ENCODE assay signal across 12 cellular contexts in genomic region chr7:155066417-155066950, GRCh38. TPM values are rescaled to one million over a fixed set of nuclear protein-coding genes. Genes with fewer than 3 reads are reported as not detected.
DNase-seq lines count a peak whose midpoint lies in the region; ATAC-seq and TF ChIP-seq lines count a peak whose summit lies in the region.
"Had no signal": no experiment of that assay in that cellular context is flagged by ENCODE, and none has a peak within 500 bp of the region (broad histone marks: within the 10 kb centered on the region; RNA-seq: fewer than 3 reads in every experiment).

No MANE protein-coding gene starts in this region.

- dilution Hi-C loops in IMR-90 (cut with HindIII; ENCODE audit: low sequenced_read_pairs, unreplicated experiment) = no loop called here

- H2BK20ac ChIP-seq in IMR-90 (ENCODE audit: low read depth, low read length) = no peak overlapping the region

- no peaks in the 10 kb centered on the region for H3K9me1 ChIP-seq in IMR-90 (ENCODE audit: insufficient read depth, low read length)

- H3K27me3 ChIP-seq in IMR-90 (ENCODE audit: control insufficient read depth, insufficient read depth, low read length) = no peaks in the 10 kb centered on the region
- H3K27me3 ChIP-seq in prostate gland (replicated peaks; ENCODE audit: insufficient read depth) = no peaks in the 10 kb centered on the region

- H4K91ac ChIP-seq in IMR-90 (ENCODE audit: insufficient read depth, low read depth, low read length) = no peak overlapping the region

- H2BK5ac ChIP-seq in IMR-90 (ENCODE audit: low read depth, low read length, poor library complexity, severe bottlenecking) = no peak overlapping the region

- no peak for TF ChIP-seq CTCF in IMR-90 (conservative IDR thresholded peaks at IDR 0.05; ENCODE audit: low read depth, low read length)
- TF ChIP-seq CTCF in prostate gland (IDR thresholded peaks at IDR 0.05) = no peak

- no peak overlapping the region for H3K9ac ChIP-seq in IMR-90 (ENCODE audit: low read depth, low read length)

- H3K9me3 ChIP-seq in IMR-90 (ENCODE audit: control insufficient read depth, insufficient read depth, low read length) = no peaks in the 10 kb centered on the region
- no peaks in the 10 kb centered on the region for H3K9me3 ChIP-seq in prostate gland

- H2BK15ac ChIP-seq in IMR-90 (ENCODE audit: low read depth, low read length) = no peak overlapping the region

- no peak overlapping the region for H4K8ac ChIP-seq in IMR-90 (ENCODE audit: low read depth in 2 of 2, low read length in 2 of 2)

- H3K4me2 ChIP-seq in IMR-90 (ENCODE audit: low read depth, low read length) = no peak overlapping the region

- intact Hi-C loops in IMR-90 (cut with micrococcal nuclease) (loop anchor here (5.0 kb wide), 1 partner anchor 231 kb away; the partner anchor contains the start of gene INSIG1), sciatic nerve (cut with DNase I) (no loop called here), prostate gland (cut with DNase I) (no loop called here)

- no peaks in the 10 kb centered on the region for H4K20me1 ChIP-seq in IMR-90 (ENCODE audit: insufficient read depth, low read length)

- CTCF ChIA-PET in IMR-90 (lab: Yijun Ruan, JAX) = no interaction called here

- in situ Hi-C loops in IMR-90 (cut with MboI; ENCODE audit: low sequenced_read_pairs) = no loop called here

- ATAC-seq in IMR-90 (ENCODE audit: low read depth) (no peak), sciatic nerve (no peak)

- H3K18ac ChIP-seq in IMR-90 (ENCODE audit: low read depth, low read length) = no peak overlapping the region

- H3K14ac ChIP-seq in IMR-90 (replicated peaks; ENCODE audit: low read depth, low read length) = no peak overlapping the region

- H3K27ac ChIP-seq in IMR-90 (ENCODE audit: insufficient read depth, low read length) (no peak overlapping the region), prostate gland (no peak overlapping the region)
- H3K27ac ChIP-seq: tibial nerve had no signal

- no peak overlapping the region for H3K56ac ChIP-seq in IMR-90 (ENCODE audit: extremely low read depth, insufficient read depth, low read length)

- H2AFZ ChIP-seq in IMR-90 (replicated peaks; ENCODE audit: low read length, poor library complexity) = no peak overlapping the region

- BruUV-seq in IMR-90 (replicated peaks; lab: Mats Ljungman, UMichigan) = no TSS peak

- H2BK120ac ChIP-seq in IMR-90 (ENCODE audit: low read depth, low read length) = no peak overlapping the region

- TF ChIP-seq POLR2A in IMR-90 (IDR thresholded peaks at IDR 0.05; ENCODE audit: low read depth, low read length) (no peak), prostate gland (IDR thresholded peaks at IDR 0.05) (no peak)

- H3K36me3 ChIP-seq in IMR-90 (ENCODE audit: control insufficient read depth, insufficient read depth, low read length) (no peaks in the 10 kb centered on the region), prostate gland (no peaks in the 10 kb centered on the region)
- H3K36me3 ChIP-seq: tibial nerve had no signal

- no peak overlapping the region for H2AK5ac ChIP-seq in IMR-90 (ENCODE audit: low read depth, low read length)

- no peak overlapping the region for H4K5ac ChIP-seq in IMR-90 (ENCODE audit: low read depth, low read length)

- H2AK9ac ChIP-seq in IMR-90 (replicated peaks; ENCODE audit: low read depth, low read length, poor library complexity) = no peak overlapping the region

- DNase-seq in COLO668 (lab: John Stamatoyannopoulos, UW; ENCODE audit: unreplicated experiment) (peak; percentile 19), IMR-90 (peak; percentile 79), SW 1271 (lab: John Stamatoyannopoulos, UW) (peak; percentile 36 to 87), iPS DF 4.7 (ENCODE audit: extremely low read depth, low spot score) (peak; percentile 14), AML-193 (lab: John Stamatoyannopoulos, UW) (no peak), sciatic nerve (ENCODE audit: low spot score) (no peak), prostate gland (ENCODE audit: low spot score) (no peak), NCI-H1694 (lab: John Stamatoyannopoulos, UW) (no peak)
- DNase-seq: activated CD4-positive, alpha-beta memory T cell treated with anti-CD3 and anti-CD28 coated beads for 36 hours; stimulated activated CD4-positive, alpha-beta T cell treated with anti-CD3 and anti-CD28 coated beads, Interleukin-4, amount 100 ng/mL, for 4 hours had no signal

- POLR2A ChIA-PET in IMR-90 (lab: Charles Lee; ENCODE audit: unreplicated experiment) = no interaction called here

- WGBS in IMR-90 (ENCODE audit: extremely low coverage in 2 of 2, insufficient read length in 1 of 2), 2 experiments = 60% methylated on average over 1 of the region's 7 CpGs; no CpG with 5 or more reads in 1 of the 2 experiments
- WGBS in prostate gland = 61% methylated on average over 7 of the region's 7 CpGs

- H3K23ac ChIP-seq in IMR-90 (ENCODE audit: low read depth, low read length) = no peak overlapping the region

- no peak overlapping the region for H3K4me3 ChIP-seq in IMR-90 (ENCODE audit: insufficient read depth, low read depth, low read length)
- no peak overlapping the region for H3K4me3 ChIP-seq in prostate gland
- H3K4me3 ChIP-seq: tibial nerve had no signal

- H3K4me1 ChIP-seq in IMR-90 (ENCODE audit: control insufficient read depth, insufficient read depth, low read length) (no peaks in the 10 kb centered on the region), prostate gland (replicated peaks) (no peaks in the 10 kb centered on the region)
- H3K4me1 ChIP-seq: tibial nerve had no signal

- no peak overlapping the region for H3K4ac ChIP-seq in IMR-90 (ENCODE audit: low read depth, low read length)

- no peaks in the 10 kb centered on the region for H3K79me1 ChIP-seq in IMR-90 (ENCODE audit: low read depth in 1 of 2, low read length in 2 of 2)

- no peak for TF ChIP-seq RAD21 in IMR-90 (IDR thresholded peaks at IDR 0.05; ENCODE audit: low read length)

TF ChIP-seq in IMR-90, 13 proteins besides CTCF, POLR2A, EP300 and RAD21:
- TF ChIP-seq USF2 (IDR thresholded peaks at IDR 0.05; ENCODE audit: low read depth, low read length) = no peak
- peak; percentile 15; the same call in 1 of the 2 replicates for TF ChIP-seq MAFK (IDR thresholded peaks at IDR 0.05; ENCODE audit: low read depth, low read length)

RNA-seq across cellular contexts. Expression of gene HTR5A, which starts 3.6 kb away (rescaled TPM):
- total RNA-seq in IMR-90 (2012; rRNA removed) (not detected in 2 replicates), sciatic nerve (not detected), prostate gland (not detected)
- not detected in 2 replicates for polyA plus RNA-seq in IMR-90 (2012; rRNA removed)
- not detected in 2 replicates for polyA plus RNA-seq in IMR-90 (2012; cell fraction: cytosol; rRNA removed)
- not detected in 2 replicates for polyA plus RNA-seq in IMR-90 (2012; cell fraction: nucleus; rRNA removed; ENCODE audit: low replicate concordance)
- total RNA-seq: activated CD4-positive, alpha-beta memory T cell treated with anti-CD3 and anti-CD28 coated beads for 36 hours; glomerular endothelial cell; tibial nerve had no signal

Comparison
In these comparisons a context has a peak if more than half of its experiments do, and no peak if none do; other contexts are left out.
1. DNase-seq: peak in COLO668 (single experiment), IMR-90 (single experiment), SW 1271 (2 of 2) and iPS DF 4.7 (single experiment); none in AML-193 (0 of 2), sciatic nerve (single experiment), prostate gland (single experiment) and NCI-H1694 (single experiment).